Comparison of ENCODE assay signal across 8 cellular contexts in the genomic region with DNA sequence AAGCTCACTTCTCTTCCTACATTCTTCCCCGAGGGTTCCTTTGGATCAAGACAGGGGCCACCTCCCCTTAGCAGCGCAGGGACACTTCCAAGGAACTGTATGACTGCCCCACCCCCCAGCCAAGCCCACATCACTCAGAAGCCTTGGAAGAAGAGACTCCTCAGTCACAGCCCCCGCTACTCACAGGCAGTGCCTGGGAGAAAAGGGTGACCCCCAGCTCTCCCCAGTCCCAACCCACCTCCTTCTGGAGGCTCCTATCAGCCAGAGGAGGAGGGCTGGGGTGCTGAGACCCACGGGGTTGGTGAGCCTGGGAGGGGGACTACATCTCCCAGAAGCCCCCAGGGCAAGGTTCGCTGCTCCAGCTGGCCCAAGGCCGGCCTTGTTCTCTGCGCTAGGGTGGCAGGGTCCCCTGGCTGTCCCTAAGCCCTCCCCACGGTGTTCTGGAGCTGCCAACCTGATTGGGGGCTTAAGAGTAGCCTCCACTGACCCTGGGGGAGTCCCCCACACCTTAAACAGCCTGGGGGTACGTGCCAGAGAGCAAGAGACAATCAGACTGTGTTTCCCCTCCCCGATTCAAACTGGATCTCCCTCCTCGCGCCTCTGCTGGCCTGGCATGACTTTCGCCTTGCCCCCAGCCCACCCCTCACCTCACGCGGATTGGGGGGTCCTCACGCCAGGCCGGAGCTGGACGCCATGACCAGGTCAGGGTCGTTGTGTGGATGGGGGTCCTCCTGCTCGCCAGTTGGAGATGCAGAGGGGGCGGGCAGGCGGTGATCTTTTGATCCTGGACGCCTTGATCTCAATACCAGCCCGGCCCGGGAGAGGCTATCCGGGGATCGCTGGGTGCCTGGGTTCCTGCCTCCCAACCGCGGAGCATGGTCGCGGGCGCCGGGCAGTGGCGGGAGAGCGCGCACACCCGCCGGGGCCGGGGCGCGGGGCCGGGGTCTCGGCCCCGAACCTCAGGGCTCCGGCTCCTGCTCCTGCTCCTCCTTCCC. TPM values are rescaled to one million over a fixed set of nuclear protein-coding genes. Genes with fewer than 3 reads are reported as not detected.
DNase-seq lines count a peak whose midpoint lies in the region; ATAC-seq and TF ChIP-seq lines count a peak whose summit lies in the region.

No MANE protein-coding gene starts in this region.

- no peak for TF ChIP-seq CTCF in GM10248 (IDR thresholded peaks at IDR 0.05; ENCODE audit: control extremely low read depth, extremely low read depth, low read depth, missing control alignments)
- no peak for TF ChIP-seq CTCF in mammary epithelial cell (conservative IDR thresholded peaks at IDR 0.05 in 1 of 2, IDR thresholded peaks at IDR 0.05 in 1 of 2; ENCODE audit: extremely low read depth in 1 of 2, insufficient read depth in 1 of 2, low read depth in 1 of 2, low read length in 2 of 2)

- H3K9me3 ChIP-seq in mammary epithelial cell (replicated peaks; ENCODE audit: insufficient read depth, low read length), result no peaks in the 10 kb centered on the region

- H3K36me3 ChIP-seq in mammary epithelial cell (ENCODE audit: insufficient read depth, low read length), result no peaks in the 10 kb centered on the region

- H3K27me3 ChIP-seq in mammary epithelial cell (ENCODE audit: insufficient read depth, low read length) (no peaks in the 10 kb centered on the region), layer of hippocampus (ENCODE audit: control insufficient read depth, insufficient read depth, low read length) (no peaks in the 10 kb centered on the region)

- intact Hi-C loops in mammary epithelial cell (cut with micrococcal nuclease), result loop anchor here (5.0 kb wide), 4 partner anchors 33 to 282 kb away; partner anchors contain the start of genes CBL, DPAGT1, RPS25 and TRAPPC4

- CTCF ChIA-PET in GM10248 (lab: Yijun Ruan, JAX), result interaction anchor here (0.7 to 3.6 kb wide), 16 partner anchors 9 to 236 kb away, joined by 3 to 53 read pairs (median 4); partner anchors contain the start of gene DDX6
- CTCF ChIA-PET in mammary epithelial cell (lab: Charles Lee; ENCODE audit: low non-redundant PET), result interaction anchor here (0.6 to 1.0 kb wide), 2 partner anchors 225 to 235 kb away, joined by 7 to 11 read pairs; no protein-coding TSS in a partner anchor

- POLR2A ChIA-PET in GM10248 (lab: Yijun Ruan, JAX), result interaction anchor here (0.6 to 1.9 kb wide), 2 partner anchors 30 to 170 kb away, joined by 4 to 5 read pairs; a partner anchor contains a TSS

- H3K27ac ChIP-seq in mammary epithelial cell (ENCODE audit: insufficient read depth, low read depth, low read length), result peak overlapping the region; percentile 79
- peak overlapping the region; percentile 84 for H3K27ac ChIP-seq in layer of hippocampus (ENCODE audit: low read depth, low read length)

- dilution Hi-C loops in mammary epithelial cell (cut with HindIII; ENCODE audit: low sequenced_read_pairs), result no loop called here

- no peak overlapping the region for H2AFZ ChIP-seq in mammary epithelial cell (ENCODE audit: low read depth, low read length)

- peaks cover 73% of the 10 kb centered on the region for H3K79me2 ChIP-seq in mammary epithelial cell (ENCODE audit: insufficient read depth, low read length)

- DNase-seq in A172 (ENCODE audit: low spot score), result peak; percentile 28
- peak; percentile 76 for DNase-seq in GM10248 (ENCODE audit: extremely low spot score)
- peak; percentile 66 for DNase-seq in RPMI8226
- DNase-seq in mammary epithelial cell, result peak; percentile 46
- DNase-seq in stimulated activated naive CD4-positive, alpha-beta T cell (lab: John Stamatoyannopoulos, UW), result peak in 5 of 6 experiments; percentile 34 to 61 (median 42)
- no peak for DNase-seq in AG08395 (ENCODE audit: low spot score)

- H3K4me1 ChIP-seq in mammary epithelial cell (ENCODE audit: insufficient read depth, low read length), result peaks cover 63% of the 10 kb centered on the region

- WGBS in mammary epithelial cell (ENCODE audit: low coverage, missing lambda C conversion rate), result 3% methylated on average over 20 of the region's 45 CpGs

- peak overlapping the region; percentile 94 to 100 (median 95) for H3K4me3 ChIP-seq in mammary epithelial cell (replicated peaks in 1 of 3; ENCODE audit: insufficient read depth in 1 of 3, low read depth in 2 of 3, low read length in 3 of 3)

- peak overlapping the region; percentile 92 for H3K9ac ChIP-seq in mammary epithelial cell (ENCODE audit: insufficient read depth, low read length)

- no peaks in the 10 kb centered on the region for H4K20me1 ChIP-seq in mammary epithelial cell (ENCODE audit: insufficient read depth, low read length)

- peak overlapping the region; percentile 96 for H3K4me2 ChIP-seq in mammary epithelial cell (ENCODE audit: insufficient read depth, low read depth, low read length)

- no TSS peak for BruUV-seq in mammary epithelial cell (replicated peaks; lab: Mats Ljungman, UMichigan)

- in situ Hi-C loops in mammary epithelial cell (cut with MboI; ENCODE audit: low sequenced_read_pairs in 2 of 2), result no loop called here

- no peak for ATAC-seq in GM18870 (IDR thresholded peaks at IDR 0.05; ENCODE audit: unreplicated experiment)

RNA-seq across cellular contexts. Expression of gene BCL9L, which starts 0.8 kb away (rescaled TPM):
- total RNA-seq in A172 (2014; rRNA removed; shearing (Covaris generic)), result 7.2 and 17.2 TPM in 2 replicates
- 100 to 1,000 TPM in 1 of 2 donors, 10 to 100 TPM in 1; 29.2 to 146 TPM for total RNA-seq in mammary epithelial cell
- polyA plus RNA-seq in mammary epithelial cell, result 20.5 TPM
- polyA minus RNA-seq in mammary epithelial cell, result 39.1 TPM

RNA-seq across cellular contexts. Expression of gene UPK2, which starts 31.2 kb away (rescaled TPM):
- total RNA-seq in A172 (2014; rRNA removed; shearing (Covaris generic)), result not detected in 2 replicates
- total RNA-seq in mammary epithelial cell, result under 1 TPM in 1 of 2 donors, not detected in 1; 0.45 TPM
- polyA plus RNA-seq in mammary epithelial cell, result 0.74 TPM
- not detected for polyA minus RNA-seq in mammary epithelial cell

RNA-seq across cellular contexts. Expression of gene CXCR5, which starts 41.2 kb away (rescaled TPM):
- total RNA-seq in A172 (2014; rRNA removed; shearing (Covaris generic)), result 0.02 TPM in 1 of 2 replicates, not detected in the other
- total RNA-seq in mammary epithelial cell, result not detected
- not detected for polyA plus RNA-seq in mammary epithelial cell
- polyA minus RNA-seq in mammary epithelial cell, result not detected

RNA-seq across cellular contexts. Expression of gene FOXR1, which starts 46.7 kb away (rescaled TPM):
- total RNA-seq in A172 (2014; rRNA removed; shearing (Covaris generic)), result not detected in 2 replicates
- total RNA-seq in mammary epithelial cell, result not detected
- not detected for polyA plus RNA-seq in mammary epithelial cell
- not detected for polyA minus RNA-seq in mammary epithelial cell
